ENCODE assay signal across 27 cellular contexts in genomic region chr3:55879901-55880331, GRCh38.
DNase-seq lines count a peak whose midpoint lies in the region; ATAC-seq and TF ChIP-seq lines count a peak whose summit lies in the region.
"Had no signal": no experiment of that assay in that cellular context is flagged by ENCODE, and none has a peak within 500 bp of the region (broad histone marks: within the 10 kb centered on the region; RNA-seq: fewer than 3 reads in every experiment).

No MANE protein-coding gene starts in this region.

- no peaks in the 10 kb centered on the region for H3K36me3 Mint-ChIP-seq in HFFc6 (ENCODE audit: low read depth)
- H3K36me3 Mint-ChIP-seq: activated naive CD8-positive, alpha-beta T cell treated with anti-CD3 and anti-CD28 coated beads for 36 hours; memory B cell had no signal

- CTCF ChIA-PET in AG04449 (lab: Yijun Ruan, JAX): no interaction called here

- no peak overlapping the region for H3K27ac Mint-ChIP-seq in HFFc6
- H3K27ac Mint-ChIP-seq: activated naive CD8-positive, alpha-beta T cell treated with anti-CD3 and anti-CD28 coated beads for 36 hours; memory B cell had no signal

- H3K27ac ChIP-seq in foreskin keratinocyte: no peak overlapping the region
- H3K27ac ChIP-seq: brain microvascular endothelial cell, GM23248, HL-60, tibial nerve, WERI-Rb-1 had no signal

- DNase-seq in AG04449 (ENCODE audit: low read depth, low spot score) (peak; percentile 26), NCI-H69 (lab: John Stamatoyannopoulos, UW) (peak; percentile 22), choroid plexus epithelial cell (ENCODE audit: low read depth) (peak; percentile 74), foreskin keratinocyte (peak in 1 of 2 donors; percentile 22), HFFc6 (no peak), NCI-H524 (lab: John Stamatoyannopoulos, UW) (no peak), NCI-H446 treated with DMSO at 0.1 percent for 48 hours (lab: John Stamatoyannopoulos, UW) (no peak), NCI-H128 (lab: John Stamatoyannopoulos, UW; ENCODE audit: unreplicated experiment) (no peak)
- DNase-seq: activated CD4-positive, alpha-beta T cell treated with anti-CD3 and anti-CD28 coated beads, Interleukin-2, amount 50 U/mL, for 4 hours; activated CD8-positive, alpha-beta memory T cell treated with anti-CD3 and anti-CD28 coated beads, Interleukin-2, amount 50 U/mL, for 48 hours; activated naive CD8-positive, alpha-beta T cell treated with anti-CD3 and anti-CD28 coated beads for 36 hours; brain microvascular endothelial cell; COR-L47; cortex of kidney; GM23248; NCI-H1105 treated with DMSO at 0.1 percent for 48 hours; NCI-H2081 treated with DMSO at 0.1 percent for 48 hours; NCI-H446; NK-92 treated with Interleukin-12 subunit alpha and Interleukin-12 subunit beta, amount 100 ng/mL, for 24 hours; nucleus accumbens; stimulated activated CD4-positive, alpha-beta T cell treated with anti-CD3 and anti-CD28 coated beads, Interleukin-4, amount 100 ng/mL, for 1 hour; stimulated activated naive CD4-positive, alpha-beta T cell treated with Interleukin-2 at 50 U/mL for 16 hours; WERI-Rb-1 had no signal

- no peaks in the 10 kb centered on the region; the same call in none of the 2 replicates for H3K9me3 Mint-ChIP-seq in HFFc6
- H3K9me3 Mint-ChIP-seq: activated naive CD8-positive, alpha-beta T cell treated with anti-CD3 and anti-CD28 coated beads for 36 hours; memory B cell had no signal

- POLR2A ChIA-PET in AG04449 (lab: Yijun Ruan, JAX): no interaction called here

- H3K27me3 Mint-ChIP-seq in HFFc6 (ENCODE audit: insufficient read depth): no peaks in the 10 kb centered on the region; the same call in 1 of the 2 replicates
- H3K27me3 Mint-ChIP-seq: memory B cell had no signal

- TF ChIP-seq CTCF in AG04449 (IDR thresholded peaks at IDR 0.05; ENCODE audit: insufficient read depth, low read length, missing control alignments) (no peak), choroid plexus epithelial cell (conservative IDR thresholded peaks at IDR 0.05; ENCODE audit: low read depth, low read length) (no peak), foreskin keratinocyte (conservative IDR thresholded peaks at IDR 0.05) (no peak), HFFc6 (IDR thresholded peaks at IDR 0.05) (no peak)

- H3K4me1 Mint-ChIP-seq in HFFc6 (ENCODE audit: low read depth): no peaks in the 10 kb centered on the region
- H3K4me1 Mint-ChIP-seq: activated naive CD8-positive, alpha-beta T cell treated with anti-CD3 and anti-CD28 coated beads for 36 hours; memory B cell had no signal

- H3K4me3 ChIP-seq in AG04449 (ENCODE audit: low read depth, low read length) (no peak overlapping the region), choroid plexus epithelial cell (ENCODE audit: low read depth, low read length) (no peak overlapping the region)
- H3K4me3 ChIP-seq: GM23248, tibial nerve had no signal

- ATAC-seq in foreskin keratinocyte: peak; percentile 36
- ATAC-seq: SK-N-SH treated with all-trans-retinoic acid at 6 μM for 48 hours had no signal

- H3K4me3 Mint-ChIP-seq in HFFc6: no peak overlapping the region
- H3K4me3 Mint-ChIP-seq: activated naive CD8-positive, alpha-beta T cell treated with anti-CD3 and anti-CD28 coated beads for 36 hours; memory B cell had no signal

- H3K4me1 ChIP-seq in foreskin keratinocyte: peaks cover 9% of the 10 kb centered on the region
- H3K4me1 ChIP-seq: tibial nerve had no signal

- H3K27me3 ChIP-seq in foreskin keratinocyte: peaks cover 4% of the 10 kb centered on the region
- H3K27me3 ChIP-seq: brain microvascular endothelial cell, tibial nerve had no signal

Comparison
In these comparisons a context has a peak if more than half of its experiments do, and no peak if none do; other contexts are left out.
1. DNase-seq: peak in AG04449 (single experiment), NCI-H69 (single experiment) and choroid plexus epithelial cell (single experiment); none in HFFc6 (single experiment), NCI-H524 (0 of 2), NCI-H446 treated with DMSO at 0.1 percent for 48 hours (single experiment) and NCI-H128 (single experiment).